In the genomic region with DNA sequence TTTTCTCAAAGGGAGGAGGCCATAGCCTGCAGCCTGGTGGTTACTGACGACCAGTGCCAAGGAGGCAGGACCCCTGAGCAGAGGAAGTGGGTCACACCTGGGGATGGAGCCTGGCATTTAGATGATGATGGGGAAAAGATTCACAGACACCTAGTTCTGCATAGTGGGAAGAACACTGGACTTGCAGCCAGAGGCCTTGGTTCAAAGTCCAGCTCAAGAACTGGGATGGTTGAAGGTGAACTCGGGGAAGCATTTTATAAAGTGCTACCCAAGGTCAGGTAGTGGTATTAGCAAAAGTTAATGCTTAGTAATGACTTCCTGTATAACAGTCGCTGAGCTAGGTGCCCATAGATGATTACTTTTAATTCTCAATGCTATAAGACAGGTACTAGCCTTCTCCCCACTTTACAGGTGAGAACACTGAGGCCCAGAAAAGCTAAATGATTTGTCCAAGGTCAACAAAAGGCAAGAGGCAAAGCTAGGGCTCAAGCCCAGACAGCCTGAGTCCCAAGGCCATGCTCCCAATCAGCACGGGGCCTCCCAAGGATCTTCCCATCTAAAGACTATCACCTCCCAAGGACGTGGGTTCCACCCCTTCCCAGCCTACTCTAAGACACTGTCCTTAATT, we compare ENCODE assay signal across 33 cellular contexts.
DNase-seq lines count a peak whose midpoint lies in the region; ATAC-seq and TF ChIP-seq lines count a peak whose summit lies in the region.
"Had no signal": no experiment of that assay in that cellular context is flagged by ENCODE, and none has a peak within 500 bp of the region (broad histone marks: within the 10 kb centered on the region; RNA-seq: fewer than 3 reads in every experiment).

No MANE protein-coding gene starts in this region.

- ATAC-seq in Right ventricle myocardium superior (ENCODE audit: poor library complexity): no peak
- no peak for ATAC-seq in activated T-cell treated with anti-CD3 and anti-CD28 coated beads, Interleukin-2, amount 50 U/mL, for 72 hours (replicated peaks in 1 of 2)
- ATAC-seq: activated CD4-positive, CD25-positive, alpha-beta regulatory T cell treated with anti-CD3 and anti-CD28 coated beads, Interleukin-2, amount 50 U/mL, for 24 hours had no signal

- TF ChIP-seq CTCF in left ventricle myocardium inferior (IDR thresholded peaks at IDR 0.05; ENCODE audit: borderline replicate concordance) (no peak), mesothelial cell of epicardium (IDR thresholded peaks at IDR 0.05; ENCODE audit: unreplicated experiment) (no peak)

- no peak overlapping the region for H3K9ac ChIP-seq in skeletal muscle tissue (ENCODE audit: low read depth in 1 of 3, low read length in 3 of 3)

- H3K4me3 Mint-ChIP-seq in mesothelial cell of epicardium: no peak overlapping the region
- H3K4me3 Mint-ChIP-seq in activated T-cell treated with anti-CD3 and anti-CD28 coated beads, Interleukin-2, amount 50 U/mL, for 72 hours: no peak overlapping the region
- H3K4me3 Mint-ChIP-seq: activated CD4-positive, alpha-beta memory T cell treated with anti-CD3 and anti-CD28 coated beads for 36 hours; activated naive CD4-positive, alpha-beta T cell treated with anti-CD3 and anti-CD28 coated beads for 36 hours; activated T-helper 1 cell treated with anti-CD3 and anti-CD28 coated beads, Interleukin-12 subunit alpha, Interleukin-12 subunit beta, Interleukin-2, Interleukin-4 antibody, amounts not matched to agents 30 ng/mL and 10 ng/mL and 1 ng/mL, durations not matched to agents 14 hours and 24 hours and 36 hours had no signal

- H3K9me3 Mint-ChIP-seq in mesothelial cell of epicardium: no peaks in the 10 kb centered on the region
- no peaks in the 10 kb centered on the region for H3K9me3 Mint-ChIP-seq in activated T-cell treated with anti-CD3 and anti-CD28 coated beads, Interleukin-2, amount 50 U/mL, for 72 hours
- H3K9me3 Mint-ChIP-seq: activated CD4-positive, alpha-beta memory T cell treated with anti-CD3 and anti-CD28 coated beads for 36 hours; activated naive CD4-positive, alpha-beta T cell treated with anti-CD3 and anti-CD28 coated beads for 36 hours; activated T-helper 1 cell treated with anti-CD3 and anti-CD28 coated beads, Interleukin-12 subunit alpha, Interleukin-12 subunit beta, Interleukin-2, Interleukin-4 antibody, amounts not matched to agents 30 ng/mL and 10 ng/mL and 1 ng/mL, durations not matched to agents 14 hours and 24 hours and 36 hours had no signal

- H3K36me3 ChIP-seq in left ventricle myocardium inferior (peaks cover 97% of the 10 kb centered on the region), skeletal muscle tissue (ENCODE audit: control insufficient read depth in 3 of 3, insufficient read depth in 3 of 3, low read length in 3 of 3) (peaks cover 21 to 72% (median 25%) of the 10 kb centered on the region in 3 donors)
- H3K36me3 ChIP-seq: ovary had no signal

- H3K9me3 ChIP-seq in left ventricle myocardium inferior (replicated peaks) (no peaks in the 10 kb centered on the region), skeletal muscle tissue (ENCODE audit: control insufficient read depth in 3 of 3, low read length in 3 of 3) (no peaks in the 10 kb centered on the region)
- H3K9me3 ChIP-seq: left lung, ovary, Peyer's patch had no signal

- H3K4me1 ChIP-seq in left ventricle myocardium inferior: peaks cover 84% of the 10 kb centered on the region
- peaks cover 67 to 79% (median 68%) of the 10 kb centered on the region in 3 donors for H3K4me1 ChIP-seq in skeletal muscle tissue (ENCODE audit: control insufficient read depth in 3 of 3, insufficient read depth in 3 of 3, low read length in 3 of 3)

- peaks cover 43% of the 10 kb centered on the region for H3K36me3 Mint-ChIP-seq in mesothelial cell of epicardium
- no peaks in the 10 kb centered on the region for H3K36me3 Mint-ChIP-seq in activated T-cell treated with anti-CD3 and anti-CD28 coated beads, Interleukin-2, amount 50 U/mL, for 72 hours (ENCODE audit: insufficient read depth in 2 of 2)
- H3K36me3 Mint-ChIP-seq: activated CD4-positive, alpha-beta memory T cell treated with anti-CD3 and anti-CD28 coated beads for 36 hours had no signal

- intact Hi-C loops in left ventricle myocardium inferior (cut with micrococcal nuclease): no loop called here
- intact Hi-C loops in Right ventricle myocardium superior (cut with DNase I): no loop called here

- H3K27ac ChIP-seq in left ventricle myocardium inferior (replicated peaks) (peak overlapping the region; percentile 26), skeletal muscle tissue (ENCODE audit: low read depth, low read length) (peak overlapping the region; percentile 57)
- H3K27ac ChIP-seq: 22Rv1, epithelial cell of prostate, left lung had no signal

- H3K27me3 ChIP-seq in left ventricle myocardium inferior (ENCODE audit: low read depth) (no peaks in the 10 kb centered on the region), skeletal muscle tissue (ENCODE audit: control insufficient read depth in 3 of 3, insufficient read depth in 3 of 3, low read length in 3 of 3) (no peaks in the 10 kb centered on the region)
- H3K27me3 ChIP-seq: left lung, ovary, Peyer's patch had no signal

- H3K4me3 ChIP-seq in left ventricle myocardium inferior: no peak overlapping the region
- no peak overlapping the region for H3K4me3 ChIP-seq in skeletal muscle tissue (ENCODE audit: low read length in 3 of 3)
- H3K4me3 ChIP-seq: left lung, ovary, Peyer's patch had no signal

- peak overlapping the region; percentile 82 for H3K27ac Mint-ChIP-seq in mesothelial cell of epicardium
- H3K27ac Mint-ChIP-seq in activated T-cell treated with anti-CD3 and anti-CD28 coated beads, Interleukin-2, amount 50 U/mL, for 72 hours: no peak overlapping the region
- H3K27ac Mint-ChIP-seq: activated CD4-positive, alpha-beta memory T cell treated with anti-CD3 and anti-CD28 coated beads for 36 hours; activated naive CD4-positive, alpha-beta T cell treated with anti-CD3 and anti-CD28 coated beads for 36 hours; activated T-helper 1 cell treated with anti-CD3 and anti-CD28 coated beads, Interleukin-12 subunit alpha, Interleukin-12 subunit beta, Interleukin-2, Interleukin-4 antibody, amounts not matched to agents 30 ng/mL and 10 ng/mL and 1 ng/mL, durations not matched to agents 14 hours and 24 hours and 36 hours had no signal

- H3K4me1 Mint-ChIP-seq in mesothelial cell of epicardium: peaks cover 20% of the 10 kb centered on the region
- H3K4me1 Mint-ChIP-seq in activated T-cell treated with anti-CD3 and anti-CD28 coated beads, Interleukin-2, amount 50 U/mL, for 72 hours (ENCODE audit: low read depth): no peaks in the 10 kb centered on the region

- no peaks in the 10 kb centered on the region for H3K27me3 Mint-ChIP-seq in mesothelial cell of epicardium (ENCODE audit: low read depth)
- H3K27me3 Mint-ChIP-seq in activated T-cell treated with anti-CD3 and anti-CD28 coated beads, Interleukin-2, amount 50 U/mL, for 72 hours (ENCODE audit: low read depth): no peaks in the 10 kb centered on the region
- H3K27me3 Mint-ChIP-seq: activated CD4-positive, alpha-beta memory T cell treated with anti-CD3 and anti-CD28 coated beads for 36 hours had no signal

- no peak for DNase-seq in left ventricle myocardium inferior
- DNase-seq in Right ventricle myocardium superior: no peak
- no peak for DNase-seq in mesothelial cell of epicardium (ENCODE audit: low spot score in 2 of 2, unreplicated experiment in 2 of 2)
- DNase-seq in activated T-cell treated with anti-CD3 and anti-CD28 coated beads, Interleukin-2, amount 50 U/mL, for 72 hours: no peak
- no peak for DNase-seq in NCI-H146 treated with DMSO at 0.1 percent for 48 hours (lab: John Stamatoyannopoulos, UW; ENCODE audit: unreplicated experiment)
- DNase-seq in effector CD8-positive, alpha-beta T cell (lab: John Stamatoyannopoulos, UW): no peak
- DNase-seq in hepatic stellate cell (ENCODE audit: low spot score): no peak
- DNase-seq: activated CD4-positive, alpha-beta memory T cell treated with anti-CD3 and anti-CD28 coated beads for 36 hours; activated naive CD4-positive, alpha-beta T cell treated with anti-CD3 and anti-CD28 coated beads for 36 hours; C1 segment of cervical spinal cord; Calu3; DMS79 treated with DMSO at 0.1 percent for 48 hours; effector CD4-positive, alpha-beta T cell; GDM1; glutamatergic neuron; left lung; midbrain; NCI-H1092 treated with DMSO at 0.1 percent for 48 hours; NCI-H187 treated with DMSO at 0.1 percent for 48 hours; NCI-H2171; NCI-H82; Peyer's patch; retina; SHP77 treated with DMSO at 0.1 percent for 48 hours; small intestine; stimulated activated naive CD4-positive, alpha-beta T cell treated with Interleukin-2 at 50 U/mL for 16 hours; T-helper 2 cell had no signal
